Comparison of ENCODE assay signal across 33 cellular contexts in the genomic region with DNA sequence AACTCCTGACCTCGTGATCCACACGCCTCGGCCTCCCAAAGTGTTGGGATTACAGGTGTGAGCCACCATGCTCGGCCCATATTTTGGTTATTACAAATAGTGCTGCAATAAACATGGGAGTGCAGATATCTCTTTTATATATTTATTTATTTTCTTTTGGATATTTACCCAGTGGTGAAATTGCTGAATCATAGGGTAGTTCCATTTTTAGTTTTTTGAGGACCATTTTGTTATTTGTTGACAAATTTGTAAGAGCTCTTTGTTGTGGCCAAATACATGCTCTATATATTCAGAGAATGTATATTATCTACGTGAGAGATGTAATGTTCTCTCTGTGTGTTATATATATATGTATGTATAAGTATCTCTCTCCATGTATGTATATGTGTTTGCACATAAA.
"Had no signal": no experiment of that assay in that cellular context is flagged by ENCODE, and none has a peak within 500 bp of the region (broad histone marks: within the 10 kb centered on the region; RNA-seq: fewer than 3 reads in every experiment).

No MANE protein-coding gene starts in this region.

- ATAC-seq: activated naive CD4-positive, alpha-beta T cell treated with anti-CD3 and anti-CD28 coated beads, Interleukin-2, amount 50 U/mL, for 72 hours; activated naive CD8-positive, alpha-beta T cell treated with anti-CD3 and anti-CD28 coated beads, Interleukin-2, amount 50 U/mL, for 24 hours; activated T-cell treated with anti-CD3 and anti-CD28 coated beads, Interleukin-2, amount 50 U/mL, for 4 hours; activated T-cell treated with anti-CD3 and anti-CD28 coated beads, Interleukin-2, amount 50 U/mL, for 72 hours; activated T-helper 17 cell treated with anti-CD3 and anti-CD28 coated beads, Interleukin-2, amount 50 U/mL, for 72 hours; body of pancreas had no signal

- H3K27me3 ChIP-seq: adrenal gland, ascending aorta, body of pancreas, brain microvascular endothelial cell, breast epithelium, cardiac muscle cell had no signal

- H3K4me1 ChIP-seq: adrenal gland, ascending aorta, body of pancreas, breast epithelium had no signal

- DNase-seq: activated effector memory CD4-positive, alpha-beta T cell treated with anti-CD3 and anti-CD28 coated beads, Interleukin-2, amount 50 U/mL, for 16 hours; activated effector memory CD4-positive, alpha-beta T cell treated with Interleukin-2 at 50 U/mL for 16 hours; activated gamma-delta T cell; activated gamma-delta T cell treated with Interleukin-2 at 50 U/mL for 16 hours; activated naive CD4-positive, alpha-beta T cell; activated naive CD4-positive, alpha-beta T cell treated with anti-CD3 and anti-CD28 coated beads for 36 hours; activated naive CD4-positive, alpha-beta T cell treated with anti-CD3 and anti-CD28 coated beads, Interleukin-2, amount 10 ng/mL, durations not matched to agents 7 days and 5 days; activated naive CD4-positive, alpha-beta T cell treated with anti-CD3 and anti-CD28 coated beads, Interleukin-2, amount 50 U/mL, for 16 hours; activated naive CD4-positive, alpha-beta T cell treated with Interleukin-2 at 50 U/mL for 16 hours; activated naive CD8-positive, alpha-beta T cell treated with anti-CD3 and anti-CD28 coated beads for 36 hours; activated naive CD8-positive, alpha-beta T cell treated with anti-CD3 and anti-CD28 coated beads, Interleukin-2, amount 10 ng/mL, durations not matched to agents 7 days and 5 days; activated naive CD8-positive, alpha-beta T cell treated with anti-CD3 and anti-CD28 coated beads, Interleukin-2, amount 50 U/mL, for 24 hours; activated T-cell treated with anti-CD3 and anti-CD28 coated beads, Interleukin-2, amount 50 U/mL, for 24 hours; activated T-cell treated with anti-CD3 and anti-CD28 coated beads, Interleukin-2, amount 50 U/mL, for 4 hours; activated T-cell treated with anti-CD3 and anti-CD28 coated beads, Interleukin-2, amount 50 U/mL, for 48 hours; activated T-cell treated with anti-CD3 and anti-CD28 coated beads, Interleukin-2, amount 50 U/mL, for 72 hours; adrenal gland; amniotic stem cell; amygdala; anterior cingulate cortex; aorta; body of pancreas; brain microvascular endothelial cell; caudate nucleus; central memory CD4-positive, alpha-beta T cell; cerebellar nuclear complex had no signal

- H3K9me3 ChIP-seq: adrenal gland, body of pancreas had no signal

- H3K36me3 ChIP-seq: adrenal gland, brain microvascular endothelial cell, breast epithelium, cardiac muscle cell had no signal

- FAIRE-seq: astrocyte, bronchial epithelial cell had no signal

- H3K4me3 ChIP-seq: adrenal gland, ascending aorta, body of pancreas, breast epithelium, cardiac muscle cell had no signal

- H3K27ac ChIP-seq: adrenal gland, ascending aorta, body of pancreas, brain microvascular endothelial cell, breast epithelium, cardiac muscle cell had no signal
